Comparison of ENCODE assay signal across 12 cellular contexts in the genomic region with DNA sequence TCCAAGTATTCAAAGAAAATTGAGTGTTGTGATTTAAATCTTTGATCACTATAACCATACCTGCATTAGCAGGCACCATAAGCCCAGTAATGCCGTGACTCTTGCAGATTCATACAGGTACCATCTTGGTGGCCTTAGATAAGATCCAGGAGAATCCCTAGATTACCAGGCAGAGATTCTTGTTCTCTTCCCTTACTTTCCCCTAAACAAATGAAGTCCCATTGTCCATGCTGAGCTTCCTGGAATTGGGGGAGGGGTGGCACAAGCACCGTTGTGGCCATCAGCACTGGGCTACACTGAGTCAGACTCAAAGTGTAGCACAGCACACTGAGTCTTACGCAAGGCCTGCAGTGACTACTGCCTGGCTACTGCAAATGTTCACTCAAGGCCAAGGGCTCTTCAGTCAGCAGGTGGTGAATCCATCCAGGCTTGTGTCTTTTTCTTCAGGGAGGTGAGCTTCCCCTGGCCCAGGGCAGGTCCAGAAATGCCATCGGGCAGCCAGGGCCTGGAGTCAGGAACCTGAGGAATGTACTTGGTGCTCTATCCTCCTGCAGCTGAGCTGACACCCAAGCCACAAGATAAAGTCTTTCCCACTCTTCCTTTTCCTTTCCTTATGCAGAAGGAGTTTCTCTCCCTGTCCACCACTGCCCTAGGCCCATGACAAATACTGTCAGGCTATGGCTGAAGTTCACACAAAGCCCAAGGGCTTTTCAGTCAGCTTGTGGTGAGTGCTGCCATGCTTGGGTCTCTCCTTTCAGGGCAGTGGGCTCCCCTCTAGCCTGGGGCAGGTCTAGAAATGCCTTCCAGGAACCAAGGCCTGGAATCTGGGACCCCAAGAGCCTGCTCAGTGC. TPM values are rescaled to one million over a fixed set of nuclear protein-coding genes. Genes with fewer than 3 reads are reported as not detected.
A peak's percentile ranks its signal among the peaks of the same experiment; 100 is the strongest.
DNase-seq lines count a peak whose midpoint lies in the region; ATAC-seq and TF ChIP-seq lines count a peak whose summit lies in the region.
"Had no signal": no experiment of that assay in that cellular context is flagged by ENCODE, and none has a peak within 500 bp of the region (broad histone marks: within the 10 kb centered on the region; RNA-seq: fewer than 3 reads in every experiment).

No MANE protein-coding gene starts in this region.

- CTCF ChIA-PET in naive thymus-derived CD4-positive, alpha-beta T cell (lab: Charles Lee): interaction anchor here (0.6 to 0.7 kb wide), 2 partner anchors 11 to 18 kb away, joined by 3 to 4 read pairs; no protein-coding TSS in a partner anchor

- no peaks in the 10 kb centered on the region for H3K27me3 Mint-ChIP-seq in naive thymus-derived CD4-positive, alpha-beta T cell

- ATAC-seq in naive thymus-derived CD4-positive, alpha-beta T cell: no peak

- no peak overlapping the region for H3K4me3 ChIP-seq in choroid plexus epithelial cell (ENCODE audit: low read depth, low read length)
- no peak overlapping the region for H3K4me3 ChIP-seq in naive thymus-derived CD4-positive, alpha-beta T cell (ENCODE audit: low read length)
- H3K4me3 ChIP-seq: right lobe of liver had no signal

- TF ChIP-seq CTCF in choroid plexus epithelial cell (conservative IDR thresholded peaks at IDR 0.05; ENCODE audit: low read depth, low read length): no peak

- DNase-seq in Daoy (ENCODE audit: low read depth) (peak; percentile 44), LoVo (ENCODE audit: low spot score) (peak; percentile 28), choroid plexus epithelial cell (ENCODE audit: low read depth) (peak; percentile 51), DMS79 (lab: John Stamatoyannopoulos, UW) (no peak), NCI-H748 (lab: John Stamatoyannopoulos, UW; ENCODE audit: unreplicated experiment) (no peak), NCI-H526 (lab: John Stamatoyannopoulos, UW) (no peak)
- DNase-seq in naive thymus-derived CD4-positive, alpha-beta T cell: no peak
- DNase-seq in stimulated activated CD4-positive, alpha-beta T cell treated with anti-CD3 and anti-CD28 coated beads, Interleukin-2, amount 100 ng/mL, for 48 hours: no peak
- DNase-seq: DMS79 treated with DMSO at 0.1 percent for 48 hours, NCI-H2081, right lobe of liver, SHP77 treated with DMSO at 0.1 percent for 48 hours had no signal

- H3K27ac ChIP-seq in naive thymus-derived CD4-positive, alpha-beta T cell (ENCODE audit: low read depth, low read length): no peak overlapping the region
- H3K27ac ChIP-seq: right lobe of liver had no signal

- intact Hi-C loops in naive thymus-derived CD4-positive, alpha-beta T cell (cut with micrococcal nuclease): no loop called here

- H3K9me3 ChIP-seq in naive thymus-derived CD4-positive, alpha-beta T cell (ENCODE audit: control insufficient read depth in 2 of 3, low read length in 3 of 3): peaks cover 0 to 6% (median 3%) of the 10 kb centered on the region in 3 experiments

- no peaks in the 10 kb centered on the region for H3K27me3 ChIP-seq in naive thymus-derived CD4-positive, alpha-beta T cell (ENCODE audit: control insufficient read depth in 2 of 2, insufficient read depth in 2 of 2, low read length in 2 of 2)
- H3K27me3 ChIP-seq: right lobe of liver had no signal

- no peak overlapping the region for H3K4me3 Mint-ChIP-seq in naive thymus-derived CD4-positive, alpha-beta T cell

- H3K36me3 ChIP-seq in naive thymus-derived CD4-positive, alpha-beta T cell (ENCODE audit: control insufficient read depth in 2 of 3, insufficient read depth in 3 of 3, low read length in 3 of 3): no peaks in the 10 kb centered on the region
- H3K36me3 ChIP-seq: right lobe of liver had no signal

- H3K27ac Mint-ChIP-seq in naive thymus-derived CD4-positive, alpha-beta T cell: peak overlapping the region in 5 of 9 donors; percentile 41 to 73 (median 64)

- POLR2A ChIA-PET in naive thymus-derived CD4-positive, alpha-beta T cell (lab: Charles Lee): interaction anchor here (1.4 to 3.7 kb wide), 3 partner anchors 10 to 40 kb away, joined by 6 to 18 read pairs (median 9); no protein-coding TSS in a partner anchor

- peaks cover 16 to 29% of the 10 kb centered on the region in 2 donors for H3K4me1 ChIP-seq in naive thymus-derived CD4-positive, alpha-beta T cell (ENCODE audit: control insufficient read depth in 2 of 2, insufficient read depth in 2 of 2, low read length in 2 of 2)
- H3K4me1 ChIP-seq: right lobe of liver had no signal

- H3K9me3 Mint-ChIP-seq in naive thymus-derived CD4-positive, alpha-beta T cell: peaks cover 0 to 42% (median 26%) of the 10 kb centered on the region in 11 donors

- H3K36me3 Mint-ChIP-seq in naive thymus-derived CD4-positive, alpha-beta T cell: peaks cover 29 to 87% (median 79%) of the 10 kb centered on the region in 5 donors

- H3K4me1 Mint-ChIP-seq in naive thymus-derived CD4-positive, alpha-beta T cell: peaks cover 18 to 72% (median 67%) of the 10 kb centered on the region in 7 donors

RNA-seq across cellular contexts. Expression of a gene that starts 52.6 kb away (rescaled TPM):
- not detected in 2 replicates for total RNA-seq in Daoy (2014; rRNA removed; shearing (Covaris generic))
- 100 to 1,000 TPM in 4 of 5 experiments, 10 to 100 TPM in 1; 66.7 to 224 (median 121) TPM for total RNA-seq in naive thymus-derived CD4-positive, alpha-beta T cell
- polyA plus RNA-seq in naive thymus-derived CD4-positive, alpha-beta T cell: 10 to 100 TPM; 52.2 to 67.5 TPM

Comparison
In these comparisons a context has a peak if more than half of its experiments do, and no peak if none do; other contexts are left out.
1. DNase-seq: peak in Daoy (single experiment), LoVo (single experiment) and choroid plexus epithelial cell (single experiment); none in naive thymus-derived CD4-positive, alpha-beta T cell (0 of 9), DMS79 (single experiment), NCI-H748 (single experiment), stimulated activated CD4-positive, alpha-beta T cell treated with anti-CD3 and anti-CD28 coated beads, Interleukin-2, amount 100 ng/mL, for 48 hours (0 of 2) and NCI-H526 (0 of 2).
2. RNA of a gene that starts 52.6 kb away (total RNA-seq): 66.7 to 224 TPM in naive thymus-derived CD4-positive, alpha-beta T cell; not detected in Daoy; every median in the first group is over 10 times any median in the second.